ENCODE assay signal across 1 cellular context in genomic region chr20:44733341-44734069, GRCh38.
A peak's percentile ranks its signal among the peaks of the same experiment; 100 is the strongest.
TF ChIP-seq lines count a peak whose summit lies in the region.

No MANE protein-coding gene starts in this region.

TF ChIP-seq in HepG2, 621 proteins besides CTCF, POLR2A, EP300 and RAD21 (continued from another document and continues in another):
- TF ChIP-seq ZNF609 (CRISPR knock-in tag; IDR thresholded peaks at IDR 0.05; ENCODE audit: borderline replicate concordance): no peak
- TF ChIP-seq MBD4 (IDR thresholded peaks at IDR 0.05; ENCODE audit: borderline replicate concordance, low read length): no peak
- no peak for TF ChIP-seq ZBTB7A (CRISPR knock-in tag; IDR thresholded peaks at IDR 0.05)
- 0 out of 2 replicates have a peak, but pooled peaks have one; percentile 25 for TF ChIP-seq ZNF770 (CRISPR knock-in tag; IDR thresholded peaks at IDR 0.05)
- no peak for TF ChIP-seq TOE1 (CRISPR knock-in tag; IDR thresholded peaks at IDR 0.05)
- TF ChIP-seq RARG (CRISPR knock-in tag; IDR thresholded peaks at IDR 0.05; ENCODE audit: low read depth): no peak
- TF ChIP-seq, protein P1, sequence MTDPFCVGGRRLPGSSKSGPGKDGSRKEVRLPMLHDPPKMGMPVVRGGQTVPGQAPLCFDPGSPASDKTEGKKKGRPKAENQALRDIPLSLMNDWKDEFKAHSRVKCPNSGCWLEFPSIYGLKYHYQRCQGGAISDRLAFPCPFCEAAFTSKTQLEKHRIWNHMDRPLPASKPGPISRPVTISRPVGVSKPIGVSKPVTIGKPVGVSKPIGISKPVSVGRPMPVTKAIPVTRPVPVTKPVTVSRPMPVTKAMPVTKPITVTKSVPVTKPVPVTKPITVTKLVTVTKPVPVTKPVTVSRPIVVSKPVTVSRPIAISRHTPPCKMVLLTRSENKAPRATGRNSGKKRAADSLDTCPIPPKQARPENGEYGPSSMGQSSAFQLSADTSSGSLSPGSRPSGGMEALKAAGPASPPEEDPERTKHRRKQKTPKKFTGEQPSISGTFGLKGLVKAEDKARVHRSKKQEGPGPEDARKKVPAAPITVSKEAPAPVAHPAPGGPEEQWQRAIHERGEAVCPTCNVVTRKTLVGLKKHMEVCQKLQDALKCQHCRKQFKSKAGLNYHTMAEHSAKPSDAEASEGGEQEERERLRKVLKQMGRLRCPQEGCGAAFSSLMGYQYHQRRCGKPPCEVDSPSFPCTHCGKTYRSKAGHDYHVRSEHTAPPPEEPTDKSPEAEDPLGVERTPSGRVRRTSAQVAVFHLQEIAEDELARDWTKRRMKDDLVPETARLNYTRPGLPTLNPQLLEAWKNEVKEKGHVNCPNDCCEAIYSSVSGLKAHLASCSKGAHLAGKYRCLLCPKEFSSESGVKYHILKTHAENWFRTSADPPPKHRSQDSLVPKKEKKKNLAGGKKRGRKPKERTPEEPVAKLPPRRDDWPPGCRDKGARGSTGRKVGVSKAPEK (CRISPR knock-in tag; IDR thresholded peaks at IDR 0.05; ENCODE audit: borderline replicate concordance): no peak
- TF ChIP-seq, protein P2, sequence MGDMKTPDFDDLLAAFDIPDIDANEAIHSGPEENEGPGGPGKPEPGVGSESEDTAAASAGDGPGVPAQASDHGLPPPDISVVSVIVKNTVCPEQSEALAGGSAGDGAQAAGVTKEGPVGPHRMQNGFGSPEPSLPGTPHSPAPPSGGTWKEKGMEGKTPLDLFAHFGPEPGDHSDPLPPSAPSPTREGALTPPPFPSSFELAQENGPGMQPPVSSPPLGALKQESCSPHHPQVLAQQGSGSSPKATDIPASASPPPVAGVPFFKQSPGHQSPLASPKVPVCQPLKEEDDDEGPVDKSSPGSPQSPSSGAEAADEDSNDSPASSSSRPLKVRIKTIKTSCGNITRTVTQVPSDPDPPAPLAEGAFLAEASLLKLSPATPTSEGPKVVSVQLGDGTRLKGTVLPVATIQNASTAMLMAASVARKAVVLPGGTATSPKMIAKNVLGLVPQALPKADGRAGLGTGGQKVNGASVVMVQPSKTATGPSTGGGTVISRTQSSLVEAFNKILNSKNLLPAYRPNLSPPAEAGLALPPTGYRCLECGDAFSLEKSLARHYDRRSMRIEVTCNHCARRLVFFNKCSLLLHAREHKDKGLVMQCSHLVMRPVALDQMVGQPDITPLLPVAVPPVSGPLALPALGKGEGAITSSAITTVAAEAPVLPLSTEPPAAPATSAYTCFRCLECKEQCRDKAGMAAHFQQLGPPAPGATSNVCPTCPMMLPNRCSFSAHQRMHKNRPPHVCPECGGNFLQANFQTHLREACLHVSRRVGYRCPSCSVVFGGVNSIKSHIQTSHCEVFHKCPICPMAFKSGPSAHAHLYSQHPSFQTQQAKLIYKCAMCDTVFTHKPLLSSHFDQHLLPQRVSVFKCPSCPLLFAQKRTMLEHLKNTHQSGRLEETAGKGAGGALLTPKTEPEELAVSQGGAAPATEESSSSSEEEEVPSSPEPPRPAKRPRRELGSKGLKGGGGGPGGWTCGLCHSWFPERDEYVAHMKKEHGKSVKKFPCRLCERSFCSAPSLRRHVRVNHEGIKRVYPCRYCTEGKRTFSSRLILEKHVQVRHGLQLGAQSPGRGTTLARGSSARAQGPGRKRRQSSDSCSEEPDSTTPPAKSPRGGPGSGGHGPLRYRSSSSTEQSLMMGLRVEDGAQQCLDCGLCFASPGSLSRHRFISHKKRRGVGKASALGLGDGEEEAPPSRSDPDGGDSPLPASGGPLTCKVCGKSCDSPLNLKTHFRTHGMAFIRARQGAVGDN (CRISPR knock-in tag; IDR thresholded peaks at IDR 0.05): no peak
- TF ChIP-seq ZZZ3 (CRISPR knock-in tag; IDR thresholded peaks at IDR 0.05; ENCODE audit: borderline replicate concordance): no peak
- TF ChIP-seq ZNF839 (CRISPR knock-in tag; IDR thresholded peaks at IDR 0.05; ENCODE audit: borderline replicate concordance): no peak; the same call in 1 of the 2 replicates
- TF ChIP-seq IRF2 (CRISPR knock-in tag; IDR thresholded peaks at IDR 0.05): peak; percentile 79
- TF ChIP-seq, protein P3, sequence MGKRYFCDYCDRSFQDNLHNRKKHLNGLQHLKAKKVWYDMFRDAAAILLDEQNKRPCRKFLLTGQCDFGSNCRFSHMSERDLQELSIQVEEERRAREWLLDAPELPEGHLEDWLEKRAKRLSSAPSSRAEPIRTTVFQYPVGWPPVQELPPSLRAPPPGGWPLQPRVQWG (CRISPR knock-in tag; IDR thresholded peaks at IDR 0.05; ENCODE audit: borderline replicate concordance, low read depth): no peak
- TF ChIP-seq ZNF317 (CRISPR knock-in tag; IDR thresholded peaks at IDR 0.05): no peak
- 0 out of 2 replicates have a peak, but pooled peaks have one; percentile 32 for TF ChIP-seq ZNF205 (CRISPR knock-in tag; IDR thresholded peaks at IDR 0.05)
- no peak for TF ChIP-seq PAF1 (CRISPR knock-in tag; IDR thresholded peaks at IDR 0.05)
- TF ChIP-seq, protein P4, sequence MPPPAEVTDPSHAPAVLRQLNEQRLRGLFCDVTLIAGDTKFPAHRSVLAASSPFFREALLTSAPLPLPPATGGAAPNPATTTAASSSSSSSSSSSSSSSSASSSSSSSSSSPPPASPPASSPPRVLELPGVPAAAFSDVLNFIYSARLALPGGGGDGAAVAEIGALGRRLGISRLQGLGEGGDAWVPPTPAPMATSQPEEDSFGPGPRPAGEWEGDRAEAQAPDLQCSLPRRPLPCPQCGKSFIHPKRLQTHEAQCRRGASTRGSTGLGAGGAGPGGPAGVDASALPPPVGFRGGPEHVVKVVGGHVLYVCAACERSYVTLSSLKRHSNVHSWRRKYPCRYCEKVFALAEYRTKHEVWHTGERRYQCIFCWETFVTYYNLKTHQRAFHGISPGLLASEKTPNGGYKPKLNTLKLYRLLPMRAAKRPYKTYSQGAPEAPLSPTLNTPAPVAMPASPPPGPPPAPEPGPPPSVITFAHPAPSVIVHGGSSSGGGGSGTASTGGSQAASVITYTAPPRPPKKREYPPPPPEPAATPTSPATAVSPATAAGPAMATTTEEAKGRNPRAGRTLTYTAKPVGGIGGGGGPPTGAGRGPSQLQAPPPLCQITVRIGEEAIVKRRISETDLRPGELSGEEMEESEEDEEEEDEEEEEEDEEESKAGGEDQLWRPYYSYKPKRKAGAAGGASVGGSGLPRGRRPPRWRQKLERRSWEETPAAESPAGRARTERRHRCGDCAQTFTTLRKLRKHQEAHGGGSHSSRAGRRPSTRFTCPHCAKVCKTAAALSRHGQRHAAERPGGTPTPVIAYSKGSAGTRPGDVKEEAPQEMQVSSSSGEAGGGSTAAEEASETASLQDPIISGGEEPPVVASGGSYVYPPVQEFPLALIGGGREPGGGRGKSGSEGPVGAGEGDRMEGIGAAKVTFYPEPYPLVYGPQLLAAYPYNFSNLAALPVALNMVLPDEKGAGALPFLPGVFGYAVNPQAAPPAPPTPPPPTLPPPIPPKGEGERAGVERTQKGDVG (CRISPR knock-in tag; IDR thresholded peaks at IDR 0.05; ENCODE audit: borderline replicate concordance): no peak
- no peak for TF ChIP-seq ZBTB42 (CRISPR knock-in tag; IDR thresholded peaks at IDR 0.05)
- no peak for TF ChIP-seq ZKSCAN5 (CRISPR knock-in tag; IDR thresholded peaks at IDR 0.05)
- peak; percentile 44; the same call in 1 of the 2 replicates for TF ChIP-seq THRA (CRISPR knock-in tag; IDR thresholded peaks at IDR 0.05; ENCODE audit: borderline replicate concordance)
- TF ChIP-seq ZNF12 (CRISPR knock-in tag; IDR thresholded peaks at IDR 0.05): peak; percentile 71; the same call in 1 of the 2 replicates
- TF ChIP-seq ZMYM2 (CRISPR knock-in tag; IDR thresholded peaks at IDR 0.05): no peak
- no peak for TF ChIP-seq RERE (CRISPR knock-in tag; IDR thresholded peaks at IDR 0.05; ENCODE audit: low read depth)
